Comparison of ENCODE assay signal across 26 cellular contexts in the genomic region with DNA sequence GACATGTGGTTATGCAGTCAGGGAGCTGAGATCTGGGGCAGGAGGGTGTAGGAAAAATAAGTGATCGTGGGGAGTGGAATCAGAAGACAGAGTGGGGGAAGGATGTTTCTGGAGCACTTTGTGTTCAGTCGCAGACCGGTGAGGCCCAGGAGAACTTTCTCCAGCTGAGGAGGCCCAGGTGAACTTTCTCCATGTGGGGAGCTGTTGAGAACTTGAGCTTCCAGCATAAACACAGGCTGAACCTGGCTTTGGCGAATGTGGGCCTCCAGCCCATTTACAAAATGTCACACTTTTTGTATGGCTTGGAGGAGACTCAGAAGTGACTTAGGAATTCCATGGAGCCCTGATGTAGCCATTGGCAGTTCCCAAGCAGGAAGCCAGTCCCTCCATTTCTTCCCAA.
"Had no signal": no experiment of that assay in that cellular context is flagged by ENCODE, and none has a peak within 500 bp of the region (broad histone marks: within the 10 kb centered on the region; RNA-seq: fewer than 3 reads in every experiment).

No MANE protein-coding gene starts in this region.

- H3K9ac ChIP-seq: neural progenitor cell, parathyroid adenoma had no signal

- H3K27me3 Mint-ChIP-seq: progenitor cell of endocrine pancreas had no signal

- DNase-seq: cerebellar nuclear complex; dorsolateral prefrontal cortex; effector CD8-positive, alpha-beta T cell; foreskin keratinocyte; kidney; left lung; lower lobe of right lung; natural killer cell; stimulated activated CD4-positive, alpha-beta T cell treated with anti-CD3 and anti-CD28 coated beads, Interleukin-12 subunit alpha, Interleukin-12 subunit beta, amount 100 ng/mL, for 4 hours; stimulated activated CD4-positive, alpha-beta T cell treated with anti-CD3 and anti-CD28 coated beads, Interleukin-1b, Interleukin-23, amount 100 ng/mL, for 48 hours; stimulated activated CD4-positive, alpha-beta T cell treated with anti-CD3 and anti-CD28 coated beads, Interleukin-4, amount 100 ng/mL, for 1 hour; stimulated activated CD8-positive, alpha-beta memory T cell treated with anti-CD3 and anti-CD28 coated beads, Interleukin-4, amount 100 ng/mL, for 48 hours; stimulated activated naive CD4-positive, alpha-beta T cell; stimulated activated naive CD8-positive, alpha-beta T cell treated with anti-CD3 and anti-CD28 coated beads, Interleukin-15, amount 100 ng/mL, for 72 hours; thyroid gland; trophoblast cell had no signal

- H3K27me3 ChIP-seq: dorsolateral prefrontal cortex, esophagus muscularis mucosa, foreskin keratinocyte, gastroesophageal sphincter, heart left ventricle, hepatocyte, left lung, neural progenitor cell, suprapubic skin, thyroid gland had no signal

- H3K36me3 Mint-ChIP-seq: natural killer cell, neural progenitor cell had no signal

- H3K9me3 ChIP-seq: esophagus muscularis mucosa, gastroesophageal sphincter, heart left ventricle, left lung, lower lobe of right lung, suprapubic skin, thyroid gland had no signal

- H3K27ac Mint-ChIP-seq: natural killer cell; neural progenitor cell; progenitor cell of endocrine pancreas; stimulated activated naive CD8-positive, alpha-beta T cell treated with anti-CD3 and anti-CD28 coated beads, Interleukin-15, amount 100 ng/mL, for 72 hours had no signal

- H3K36me3 ChIP-seq: esophagus muscularis mucosa, gastroesophageal sphincter, heart left ventricle, left lung, lower lobe of right lung, neural progenitor cell, suprapubic skin, thyroid gland had no signal

- H3K9me3 Mint-ChIP-seq: natural killer cell; stimulated activated naive CD8-positive, alpha-beta T cell treated with anti-CD3 and anti-CD28 coated beads, Interleukin-15, amount 100 ng/mL, for 72 hours had no signal

- H3K4me3 Mint-ChIP-seq: natural killer cell; neural progenitor cell; stimulated activated naive CD8-positive, alpha-beta T cell treated with anti-CD3 and anti-CD28 coated beads, Interleukin-15, amount 100 ng/mL, for 72 hours had no signal

- H2AFZ ChIP-seq: hepatocyte, neural progenitor cell, parathyroid adenoma had no signal

- H3K79me2 ChIP-seq: hepatocyte, parathyroid adenoma had no signal

- H3K4me1 Mint-ChIP-seq: natural killer cell; stimulated activated naive CD8-positive, alpha-beta T cell treated with anti-CD3 and anti-CD28 coated beads, Interleukin-15, amount 100 ng/mL, for 72 hours had no signal

- H3K4me3 ChIP-seq: dorsolateral prefrontal cortex, esophagus muscularis mucosa, gastroesophageal sphincter, heart left ventricle, hepatocyte, left lung, lower lobe of right lung, neural progenitor cell, smooth muscle cell, suprapubic skin, thyroid gland had no signal

- H3K4me2 ChIP-seq: hepatocyte, neural progenitor cell, smooth muscle cell had no signal

- H3K27ac ChIP-seq: dorsolateral prefrontal cortex, esophagus muscularis mucosa, foreskin keratinocyte, gastroesophageal sphincter, heart left ventricle, hepatocyte, left lung, lower lobe of right lung, neural progenitor cell, parathyroid adenoma, suprapubic skin, thyroid gland had no signal

- H3K4me1 ChIP-seq: esophagus muscularis mucosa, foreskin keratinocyte, gastroesophageal sphincter, lower lobe of right lung, neural progenitor cell, parathyroid adenoma, suprapubic skin, thyroid gland had no signal

- ATAC-seq: foreskin keratinocyte; gastroesophageal sphincter; heart left ventricle; left lung; lower lobe of right lung; natural killer cell; sciatic nerve; stimulated activated naive CD8-positive, alpha-beta T cell treated with anti-CD3 and anti-CD28 coated beads, Interleukin-15, amount 100 ng/mL, for 72 hours had no signal
